2 cellular contexts compared by ENCODE assay signal in the genomic region with DNA sequence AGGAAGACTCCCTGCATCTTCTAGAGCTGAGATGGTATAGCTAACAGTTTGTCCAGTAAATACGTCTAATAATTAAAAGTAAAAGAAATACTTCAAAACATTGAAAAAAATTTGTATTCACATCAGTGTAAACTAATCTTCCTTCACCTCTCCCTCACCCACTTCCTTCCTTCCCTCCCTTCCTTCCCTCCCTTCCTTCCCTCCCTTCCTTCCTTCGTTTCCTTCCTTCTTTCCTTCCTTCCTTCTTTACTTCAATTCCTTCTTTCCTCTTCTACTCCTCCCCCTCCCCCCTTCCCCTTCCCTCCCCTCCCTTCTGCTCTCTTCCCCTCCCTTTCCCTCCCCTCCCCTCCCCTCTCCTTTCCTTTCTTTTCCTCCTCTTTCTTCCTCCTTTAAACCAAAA.
TF ChIP-seq lines count a peak whose summit lies in the region.

No MANE protein-coding gene starts in this region.

TF ChIP-seq in HepG2, 621 proteins besides CTCF, POLR2A, EP300 and RAD21 (continued from another document):
- TF ChIP-seq PRDM10 (CRISPR knock-in tag; IDR thresholded peaks at IDR 0.05; ENCODE audit: low read depth) (no peak), ZFP90 (CRISPR knock-in tag; IDR thresholded peaks at IDR 0.05; ENCODE audit: borderline replicate concordance) (no peak), PCBP2 (optimal IDR thresholded peaks at IDR 0.05; ENCODE audit: low read depth, low read length, poor library complexity, severe bottlenecking) (peak; percentile 30), PCBP1 (IDR thresholded peaks at IDR 0.05; ENCODE audit: borderline replicate concordance, low read depth, low read length) (peak; percentile 91), XBP1 (CRISPR knock-in tag; IDR thresholded peaks at IDR 0.05) (no peak)
- TF ChIP-seq, protein P1, sequence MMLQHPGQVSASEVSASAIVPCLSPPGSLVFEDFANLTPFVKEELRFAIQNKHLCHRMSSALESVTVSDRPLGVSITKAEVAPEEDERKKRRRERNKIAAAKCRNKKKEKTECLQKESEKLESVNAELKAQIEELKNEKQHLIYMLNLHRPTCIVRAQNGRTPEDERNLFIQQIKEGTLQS (CRISPR knock-in tag; IDR thresholded peaks at IDR 0.05) = no peak

TF ChIP-seq in GM12878, 131 proteins besides CTCF, POLR2A, EP300 and RAD21 (continued from another document):
- TF ChIP-seq TCF3 (IDR thresholded peaks at IDR 0.05; ENCODE audit: borderline replicate concordance, insufficient read depth, low read depth, low read length) (no peak), STAT3 (IDR thresholded peaks at IDR 0.05; ENCODE audit: low read depth, low read length) (no peak), SUPT20H (IDR thresholded peaks at IDR 0.05; ENCODE audit: borderline replicate concordance, control insufficient read depth, low read depth, low read length) (no peak), LARP7 (IDR thresholded peaks at IDR 0.05) (no peak), CBX5 (IDR thresholded peaks at IDR 0.05; ENCODE audit: low read depth) (no peak)
- TF ChIP-seq, protein P2, sequence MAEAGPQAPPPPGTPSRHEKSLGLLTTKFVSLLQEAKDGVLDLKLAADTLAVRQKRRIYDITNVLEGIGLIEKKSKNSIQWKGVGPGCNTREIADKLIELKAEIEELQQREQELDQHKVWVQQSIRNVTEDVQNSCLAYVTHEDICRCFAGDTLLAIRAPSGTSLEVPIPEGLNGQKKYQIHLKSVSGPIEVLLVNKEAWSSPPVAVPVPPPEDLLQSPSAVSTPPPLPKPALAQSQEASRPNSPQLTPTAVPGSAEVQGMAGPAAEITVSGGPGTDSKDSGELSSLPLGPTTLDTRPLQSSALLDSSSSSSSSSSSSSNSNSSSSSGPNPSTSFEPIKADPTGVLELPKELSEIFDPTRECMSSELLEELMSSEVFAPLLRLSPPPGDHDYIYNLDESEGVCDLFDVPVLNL (IDR thresholded peaks at IDR 0.05; ENCODE audit: low read depth, low read length) = no peak
- TF ChIP-seq, protein P3, sequence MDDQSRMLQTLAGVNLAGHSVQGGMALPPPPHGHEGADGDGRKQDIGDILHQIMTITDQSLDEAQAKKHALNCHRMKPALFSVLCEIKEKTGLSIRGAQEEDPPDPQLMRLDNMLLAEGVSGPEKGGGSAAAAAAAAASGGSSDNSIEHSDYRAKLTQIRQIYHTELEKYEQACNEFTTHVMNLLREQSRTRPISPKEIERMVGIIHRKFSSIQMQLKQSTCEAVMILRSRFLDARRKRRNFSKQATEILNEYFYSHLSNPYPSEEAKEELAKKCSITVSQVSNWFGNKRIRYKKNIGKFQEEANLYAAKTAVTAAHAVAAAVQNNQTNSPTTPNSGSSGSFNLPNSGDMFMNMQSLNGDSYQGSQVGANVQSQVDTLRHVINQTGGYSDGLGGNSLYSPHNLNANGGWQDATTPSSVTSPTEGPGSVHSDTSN (IDR thresholded peaks at IDR 0.05; ENCODE audit: insufficient replicate concordance, low read depth, low read length) = no peak
TF ChIP-seq in GM12878: peak in this region for 0.
